ENCODE assay signal across 12 cellular contexts in genomic region chr20:46491354-46491753, GRCh38. TPM values are rescaled to one million over a fixed set of nuclear protein-coding genes. Genes with fewer than 3 reads are reported as not detected.
"Had no signal": no experiment of that assay in that cellular context is flagged by ENCODE, and none has a peak within 500 bp of the region (broad histone marks: within the 10 kb centered on the region; RNA-seq: fewer than 3 reads in every experiment).

No MANE protein-coding gene starts in this region.

- ATAC-seq: GM23338, HCT116 had no signal

- H2AFZ ChIP-seq: GM23248, GM23338 had no signal

- H3K27ac ChIP-seq: GM23248 had no signal

- H3K4me2 ChIP-seq: GM23338 had no signal

- DNase-seq: GM23248, GOT3, H7, H9, HCEC 1CT, HFFc6 had no signal

- FAIRE-seq: H1, H54 had no signal

- H3K9ac ChIP-seq: GM23248 had no signal

- H3K4me1 ChIP-seq: HAP-1 had no signal

- H3K4me3 ChIP-seq: GM23248, GM23338, HAP-1 had no signal

- H3K36me3 ChIP-seq: HAP-1 had no signal

- H3K9me3 ChIP-seq: HAP-1 had no signal

RNA-seq across cellular contexts. Expression of gene OCSTAMP, which starts 59.1 kb away (rescaled TPM):
- total RNA-seq: GM23248, H4, H7, H9, HFFc6 had no signal
- polyA plus RNA-seq: GM23248 had no signal
